In the genomic region with DNA sequence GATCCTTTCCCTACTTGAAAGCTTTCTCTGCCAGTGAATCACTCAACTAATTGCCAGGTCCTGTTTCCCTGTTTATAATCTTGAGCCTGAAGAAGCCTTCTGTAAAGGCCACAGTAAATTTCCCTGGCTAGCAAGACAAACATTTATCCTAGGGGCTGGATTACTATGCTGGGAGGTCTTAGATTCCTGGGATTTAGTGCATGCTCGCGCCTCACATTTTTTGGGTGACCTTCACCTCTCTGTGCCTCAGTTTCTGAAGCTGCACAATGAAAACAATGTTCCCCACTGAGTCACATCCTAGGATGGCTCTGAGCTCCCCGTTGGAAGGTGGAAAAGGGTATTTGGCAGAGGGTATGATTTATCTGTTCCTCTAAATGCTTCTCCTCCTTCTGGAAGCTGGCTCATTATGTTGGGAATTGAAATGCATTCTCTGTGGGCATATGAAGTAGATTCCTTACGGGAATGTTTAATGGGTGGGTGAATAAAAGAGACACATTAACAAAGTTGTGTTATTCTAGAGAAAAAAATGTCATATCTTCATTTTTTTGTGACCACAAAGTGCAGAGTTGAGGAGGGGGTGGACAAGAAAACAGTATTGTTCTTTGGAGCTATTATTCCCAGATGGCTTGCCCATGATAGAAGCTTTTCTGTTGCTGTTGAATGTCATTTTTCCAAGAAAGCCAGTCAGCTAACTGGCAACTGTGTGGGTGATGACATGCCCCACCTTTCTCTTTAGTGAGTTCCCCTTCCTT, we compare ENCODE assay signal across 17 cellular contexts. TPM values are rescaled to one million over a fixed set of nuclear protein-coding genes. Genes with fewer than 3 reads are reported as not detected.
DNase-seq lines count a peak whose midpoint lies in the region; ATAC-seq and TF ChIP-seq lines count a peak whose summit lies in the region.
"Had no signal": no experiment of that assay in that cellular context is flagged by ENCODE, and none has a peak within 500 bp of the region (broad histone marks: within the 10 kb centered on the region; RNA-seq: fewer than 3 reads in every experiment).

No MANE protein-coding gene starts in this region.

- peak overlapping the region; percentile 81 for H3K27ac ChIP-seq in mesodermal cell (ENCODE audit: low read depth, low read length, severe bottlenecking)
- H3K27ac ChIP-seq: uterus had no signal

- no peaks in the 10 kb centered on the region for H3K36me3 ChIP-seq in mesodermal cell (ENCODE audit: control insufficient read depth, insufficient read depth, low read length)
- H3K36me3 ChIP-seq: esophagus squamous epithelium, uterus had no signal

- no peaks in the 10 kb centered on the region for H3K9me3 ChIP-seq in mesodermal cell (ENCODE audit: control insufficient read depth, low read length)
- H3K9me3 ChIP-seq: esophagus squamous epithelium, uterus had no signal

- no peak for ATAC-seq in esophagus mucosa
- ATAC-seq: HCT116 had no signal

- in situ Hi-C loops in ACHN (cut with HindIII; ENCODE audit: low pct_ligation_motif_present, low pct_unique_long_range_greater_than_20kb, low sequenced_read_pairs) (no loop called here), astrocyte of the spinal cord (cut with HindIII; ENCODE audit: low sequenced_read_pairs) (no loop called here)

- WGBS in mesodermal cell (ENCODE audit: insufficient coverage in 2 of 2), 2 experiments: 64 to 82% methylated on average over 3 of the region's 4 CpGs

- DNase-seq in ACHN: peak; percentile 79
- peak; percentile 96 for DNase-seq in HS-27A (ENCODE audit: low read depth)
- peak; percentile 82 for DNase-seq in astrocyte of the spinal cord (ENCODE audit: low read depth, low spot score)
- DNase-seq in activated naive CD4-positive, alpha-beta T cell treated with Interleukin-2 at 50 U/mL for 16 hours: no peak
- DNase-seq in NCI-H1694 treated with DMSO at 0.1 percent for 48 hours (lab: John Stamatoyannopoulos, UW): no peak
- DNase-seq in NCI-H1436 (lab: John Stamatoyannopoulos, UW): no peak
- DNase-seq: activated CD4-positive, alpha-beta memory T cell treated with anti-CD3 and anti-CD28 coated beads, Interleukin-2, amount 10 ng/mL, durations not matched to agents 7 days and 5 days; activated gamma-delta T cell; cerebellar nuclear complex; DMS79 treated with DMSO at 0.1 percent for 48 hours; esophagus squamous epithelium; NCI-H2029 treated with DMSO at 0.1 percent for 48 hours; stimulated activated CD4-positive, alpha-beta T cell treated with anti-CD3 and anti-CD28 coated beads, Interleukin-15, amount 100 ng/mL, for 24 hours; uterus had no signal

- H3K4me3 ChIP-seq in astrocyte of the spinal cord (ENCODE audit: low read depth, low read length): no peak overlapping the region
- no peak overlapping the region for H3K4me3 ChIP-seq in mesodermal cell (ENCODE audit: extremely low read depth, insufficient read depth, low read length, poor library complexity, severe bottlenecking)
- H3K4me3 ChIP-seq: esophagus squamous epithelium, uterus had no signal

- no peak for TF ChIP-seq CTCF in astrocyte of the spinal cord (IDR thresholded peaks at IDR 0.05; ENCODE audit: low read depth, low read length)

- peaks cover 32% of the 10 kb centered on the region for H3K4me1 ChIP-seq in mesodermal cell (ENCODE audit: control insufficient read depth, insufficient read depth, low read length, poor library complexity, severe bottlenecking)
- H3K4me1 ChIP-seq: uterus had no signal

RNA-seq across cellular contexts. Expression of a gene that starts 32.4 kb away (rescaled TPM):
- 20.9 TPM for polyA plus RNA-seq in mesodermal cell (2013, experiment 1 of 2)
- polyA plus RNA-seq in mesodermal cell (2013, experiment 2 of 2): 24.4 TPM
- 10.3 TPM for total RNA-seq in esophagus mucosa

RNA-seq across cellular contexts. Expression of a gene that starts 32.6 kb away (rescaled TPM):
- polyA plus RNA-seq in mesodermal cell (2013, experiment 1 of 2): 40.8 TPM
- polyA plus RNA-seq in mesodermal cell (2013, experiment 2 of 2): 42.1 TPM
- total RNA-seq in esophagus mucosa: 13.4 TPM

Comparison
In these comparisons a context has a peak if more than half of its experiments do, and no peak if none do; other contexts are left out.
1. DNase-seq: peak in ACHN (single experiment), HS-27A (single experiment) and astrocyte of the spinal cord (single experiment); none in activated naive CD4-positive, alpha-beta T cell treated with Interleukin-2 at 50 U/mL for 16 hours (single experiment), NCI-H1694 treated with DMSO at 0.1 percent for 48 hours (single experiment) and NCI-H1436 (single experiment).